Comparison of ENCODE assay signal across 15 cellular contexts in the genomic region with DNA sequence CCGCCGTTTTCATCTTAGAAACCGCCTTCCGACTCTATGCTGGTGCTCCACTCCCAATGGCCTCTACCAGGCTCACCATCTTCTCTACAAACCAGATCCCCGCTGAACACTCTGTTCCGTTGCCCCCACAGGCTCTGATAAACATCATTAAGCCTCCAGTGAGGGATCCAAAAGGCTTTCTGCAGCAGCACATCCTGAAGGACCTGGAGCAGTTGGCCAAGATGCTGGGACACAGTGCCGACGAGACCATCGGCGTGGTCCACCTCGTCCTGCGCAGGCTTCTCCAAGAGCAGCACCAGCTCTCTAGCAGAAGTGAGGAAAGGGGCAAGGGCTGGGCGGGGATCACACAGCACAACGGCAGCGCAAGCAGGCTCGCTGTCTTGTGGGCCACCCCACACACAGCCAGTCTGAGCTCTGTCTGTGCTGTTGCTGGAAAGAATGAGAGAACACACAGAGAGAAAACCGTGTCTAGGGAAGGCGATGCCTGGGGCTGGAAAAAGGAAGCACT. TPM values are rescaled to one million over a fixed set of nuclear protein-coding genes. Genes with fewer than 3 reads are reported as not detected.
DNase-seq lines count a peak whose midpoint lies in the region; ATAC-seq and TF ChIP-seq lines count a peak whose summit lies in the region.
"Had no signal": no experiment of that assay in that cellular context is flagged by ENCODE, and none has a peak within 500 bp of the region (broad histone marks: within the 10 kb centered on the region; RNA-seq: fewer than 3 reads in every experiment).

No MANE protein-coding gene starts in this region.

- intact Hi-C loops in sigmoid colon (cut with DNase I): no loop called here

- H3K36me3 ChIP-seq in sigmoid colon: peaks cover 24 to 100% (median 77%) of the 10 kb centered on the region in 4 donors

- peaks cover 87% of the 10 kb centered on the region for H3K36me3 Mint-ChIP-seq in activated naive CD4-positive, alpha-beta T cell treated with anti-CD3 and anti-CD28 coated beads, Interleukin-2, amount 10 ng/mL, durations not matched to agents 7 days and 5 days
- peaks cover 19% of the 10 kb centered on the region for H3K36me3 Mint-ChIP-seq in T-helper 17 cell (ENCODE audit: low read depth)
- peaks cover 94% of the 10 kb centered on the region for H3K36me3 Mint-ChIP-seq in central memory CD8-positive, alpha-beta T cell (ENCODE audit: insufficient read depth)

- H3K4me3 ChIP-seq in sigmoid colon: no peak overlapping the region
- H3K4me3 ChIP-seq: GM23338 had no signal

- H3K4me1 Mint-ChIP-seq in activated naive CD4-positive, alpha-beta T cell treated with anti-CD3 and anti-CD28 coated beads, Interleukin-2, amount 10 ng/mL, durations not matched to agents 7 days and 5 days: no peaks in the 10 kb centered on the region
- peaks cover 9% of the 10 kb centered on the region for H3K4me1 Mint-ChIP-seq in T-helper 17 cell
- H3K4me1 Mint-ChIP-seq in central memory CD8-positive, alpha-beta T cell: peaks cover 9% of the 10 kb centered on the region
- H3K4me1 Mint-ChIP-seq: B cell had no signal

- no peak overlapping the region for H3K27ac ChIP-seq in sigmoid colon

- no peaks in the 10 kb centered on the region for H3K9me3 Mint-ChIP-seq in activated naive CD4-positive, alpha-beta T cell treated with anti-CD3 and anti-CD28 coated beads, Interleukin-2, amount 10 ng/mL, durations not matched to agents 7 days and 5 days
- H3K9me3 Mint-ChIP-seq in central memory CD8-positive, alpha-beta T cell: no peaks in the 10 kb centered on the region
- H3K9me3 Mint-ChIP-seq: GM23338 had no signal

- TF ChIP-seq EP300 in sigmoid colon (IDR thresholded peaks at IDR 0.05): no peak

- no peaks in the 10 kb centered on the region for H3K27me3 Mint-ChIP-seq in activated naive CD4-positive, alpha-beta T cell treated with anti-CD3 and anti-CD28 coated beads, Interleukin-2, amount 10 ng/mL, durations not matched to agents 7 days and 5 days
- H3K27me3 Mint-ChIP-seq in T-helper 17 cell: no peaks in the 10 kb centered on the region
- H3K27me3 Mint-ChIP-seq in central memory CD8-positive, alpha-beta T cell: no peaks in the 10 kb centered on the region
- H3K27me3 Mint-ChIP-seq: B cell had no signal

- H3K9me3 ChIP-seq in T-helper 17 cell (ENCODE audit: control insufficient read depth, low read length, poor library complexity, severe bottlenecking) (no peaks in the 10 kb centered on the region), sigmoid colon (no peaks in the 10 kb centered on the region)

- no peak for TF ChIP-seq CTCF in sigmoid colon (IDR thresholded peaks at IDR 0.05)

- H3K27ac Mint-ChIP-seq in activated naive CD4-positive, alpha-beta T cell treated with anti-CD3 and anti-CD28 coated beads, Interleukin-2, amount 10 ng/mL, durations not matched to agents 7 days and 5 days: peak overlapping the region; percentile 42
- H3K27ac Mint-ChIP-seq in T-helper 17 cell: no peak overlapping the region
- peak overlapping the region; percentile 62 for H3K27ac Mint-ChIP-seq in central memory CD8-positive, alpha-beta T cell (ENCODE audit: low read depth)
- H3K27ac Mint-ChIP-seq: B cell, GM23338 had no signal

- peak; percentile 16 for DNase-seq in activated naive CD4-positive, alpha-beta T cell treated with anti-CD3 and anti-CD28 coated beads, Interleukin-2, amount 10 ng/mL, durations not matched to agents 7 days and 5 days
- no peak for DNase-seq in activated naive CD4-positive, alpha-beta T cell treated with anti-CD3 and anti-CD28 coated beads, Interleukin-2, amount 50 U/mL, for 16 hours
- DNase-seq in T-helper 17 cell: no peak
- no peak for DNase-seq in central memory CD8-positive, alpha-beta T cell (ENCODE audit: low spot score in 2 of 2)
- peak; percentile 43 for DNase-seq in sigmoid colon
- no peak for DNase-seq in NK-92 (lab: John Stamatoyannopoulos, UW; ENCODE audit: unreplicated experiment)
- DNase-seq: ACHN, DMS 273 treated with DMSO at 0.1 percent for 48 hours, KBM-7, NCI-H1436 treated with DMSO at 0.1 percent for 48 hours, NCI-H2081, NCI-H510A treated with DMSO at 0.1 percent for 48 hours had no signal

- TF ChIP-seq POLR2A in sigmoid colon (IDR thresholded peaks at IDR 0.05): no peak

- CTCF ChIA-PET in activated naive CD4-positive, alpha-beta T cell treated with anti-CD3 and anti-CD28 coated beads, Interleukin-2, amount 10 ng/mL, durations not matched to agents 7 days and 5 days (lab: Charles Lee): interaction anchor here (0.6 kb wide), 1 partner anchor 129 kb away, joined by 3 read pairs; no protein-coding TSS in a partner anchor

- no peaks in the 10 kb centered on the region for H3K27me3 ChIP-seq in sigmoid colon

- H3K4me1 ChIP-seq in sigmoid colon: no peaks in the 10 kb centered on the region

- WGBS in sigmoid colon, 2 donors: 95 to 97% methylated on average over 18 of the region's 18 CpGs

- H3K4me3 Mint-ChIP-seq in activated naive CD4-positive, alpha-beta T cell treated with anti-CD3 and anti-CD28 coated beads, Interleukin-2, amount 10 ng/mL, durations not matched to agents 7 days and 5 days: no peak overlapping the region
- peak overlapping the region; percentile 15 for H3K4me3 Mint-ChIP-seq in T-helper 17 cell
- H3K4me3 Mint-ChIP-seq in central memory CD8-positive, alpha-beta T cell: no peak overlapping the region
- H3K4me3 Mint-ChIP-seq: B cell, GM23338 had no signal

- ATAC-seq in T-helper 17 cell: no peak
- ATAC-seq in central memory CD8-positive, alpha-beta T cell (replicated peaks; ENCODE audit: extremely low read depth, poor library complexity, severe bottlenecking): no peak
- no peak for ATAC-seq in activated CD4-positive, CD25-positive, alpha-beta regulatory T cell treated with anti-CD3 and anti-CD28 coated beads, Interleukin-2, amount 50 U/mL, for 24 hours

RNA-seq across cellular contexts. Expression of gene ENDOV, which starts 33.5 kb away (rescaled TPM):
- 10 to 100 TPM; 14.1 to 24.5 TPM for total RNA-seq in T-helper 17 cell
- total RNA-seq in sigmoid colon: 10 to 100 TPM in 3 of 4 donors, 1 to 10 TPM in 1; 9.5 to 23.5 (median 16.7) TPM
- 10 to 100 TPM; 14.1 to 18.6 (median 17.4) TPM for polyA plus RNA-seq in sigmoid colon

Comparison
In these comparisons a context has a peak if more than half of its experiments do, and no peak if none do; other contexts are left out.
1. DNase-seq: peak in activated naive CD4-positive, alpha-beta T cell treated with anti-CD3 and anti-CD28 coated beads, Interleukin-2, amount 10 ng/mL, durations not matched to agents 7 days and 5 days (single experiment) and sigmoid colon (single experiment); none in activated naive CD4-positive, alpha-beta T cell treated with anti-CD3 and anti-CD28 coated beads, Interleukin-2, amount 50 U/mL, for 16 hours (single experiment), T-helper 17 cell (0 of 3), central memory CD8-positive, alpha-beta T cell (0 of 2) and NK-92 (single experiment).